Comparison of ENCODE assay signal across 14 cellular contexts in genomic region chr9:8816361-8816760, GRCh38.
DNase-seq lines count a peak whose midpoint lies in the region; ATAC-seq and TF ChIP-seq lines count a peak whose summit lies in the region.
"Had no signal": no experiment of that assay in that cellular context is flagged by ENCODE, and none has a peak within 500 bp of the region (broad histone marks: within the 10 kb centered on the region; RNA-seq: fewer than 3 reads in every experiment).

No MANE protein-coding gene starts in this region.

- CTCF ChIA-PET in CD8-positive, alpha-beta T cell (lab: Charles Lee), result no interaction called here
- CTCF ChIA-PET in CD4-positive, alpha-beta T cell (lab: Charles Lee), result no interaction called here

- no peak for TF ChIP-seq CTCF in H9 (conservative IDR thresholded peaks at IDR 0.05)
- no peak for TF ChIP-seq CTCF in psoas muscle (IDR thresholded peaks at IDR 0.05)
- no peak for TF ChIP-seq CTCF in CD8-positive, alpha-beta T cell (IDR thresholded peaks at IDR 0.05)
- no peak for TF ChIP-seq CTCF in CD4-positive, alpha-beta T cell (IDR thresholded peaks at IDR 0.05)

- WGBS in H9 (ENCODE audit: extremely low coverage, insufficient read length, low lambda C conversion rate), result no CpG with 5 or more reads among the region's 2 CpGs
- whole genome bisulfite sequencing in psoas muscle, 3 donors, result 37 to 44% (median 43%) methylated on average over 2 of the region's 2 CpGs

- no peaks in the 10 kb centered on the region for H3K23me2 ChIP-seq in H9 (ENCODE audit: insufficient read length, low read depth, low read length, poor library complexity, severe bottlenecking)

- H3K9me3 ChIP-seq in H9 (ENCODE audit: control insufficient read depth, low read depth, low read length), result no peaks in the 10 kb centered on the region
- no peaks in the 10 kb centered on the region for H3K9me3 ChIP-seq in psoas muscle
- no peaks in the 10 kb centered on the region for H3K9me3 ChIP-seq in CD8-positive, alpha-beta T cell (ENCODE audit: low read length)
- no peaks in the 10 kb centered on the region for H3K9me3 ChIP-seq in CD4-positive, alpha-beta T cell (ENCODE audit: control insufficient read depth, low read length)

- H3K4me3 ChIP-seq in psoas muscle, result no peak overlapping the region
- no peak overlapping the region for H3K4me3 ChIP-seq in CD8-positive, alpha-beta T cell (ENCODE audit: low read depth, low read length)

- H3K18ac ChIP-seq in H9 (ENCODE audit: insufficient read length, low read depth, low read length), result no peak overlapping the region

- no peak overlapping the region for H2AFZ ChIP-seq in H9 (ENCODE audit: low read length)

- H3K4me3 Mint-ChIP-seq in H9, result no peak overlapping the region
- no peak overlapping the region for H3K4me3 Mint-ChIP-seq in CD8-positive, alpha-beta T cell
- no peak overlapping the region for H3K4me3 Mint-ChIP-seq in CD4-positive, alpha-beta T cell
- H3K4me3 Mint-ChIP-seq: activated T-cell treated with anti-CD3 and anti-CD28 coated beads, Interleukin-2, amount 50 U/mL, for 24 hours; natural killer cell had no signal

- no peaks in the 10 kb centered on the region for H3K36me3 ChIP-seq in psoas muscle (ENCODE audit: insufficient read depth in 1 of 2, low read depth in 1 of 2)
- no peaks in the 10 kb centered on the region for H3K36me3 ChIP-seq in CD8-positive, alpha-beta T cell (ENCODE audit: insufficient read depth, low read length)

- H3K9ac ChIP-seq in H9 (ENCODE audit: extremely low read depth, insufficient read length, low read length), result no peak overlapping the region

- H3K4ac ChIP-seq in H9 (ENCODE audit: low read depth, low read length), result no peak overlapping the region

- H2BK120ac ChIP-seq in H9 (ENCODE audit: low read depth, low read length, poor library complexity, severe bottlenecking), result no peak overlapping the region

- H4K5ac ChIP-seq in H9 (ENCODE audit: insufficient read length, low read depth, low read length), result no peak overlapping the region

- H3K79me1 ChIP-seq in H9 (ENCODE audit: insufficient read depth, low read depth, low read length, poor library complexity, severe bottlenecking), result no peaks in the 10 kb centered on the region

- POLR2A ChIA-PET in CD8-positive, alpha-beta T cell (lab: Charles Lee), result no interaction called here
- POLR2A ChIA-PET in CD4-positive, alpha-beta T cell (lab: Charles Lee), result no interaction called here

- no peak overlapping the region for H2BK5ac ChIP-seq in H9 (ENCODE audit: insufficient read length, low read length)

- no peak overlapping the region for H3K23ac ChIP-seq in H9 (ENCODE audit: insufficient read length, low read depth, low read length)

- peaks cover 24 to 30% of the 10 kb centered on the region in 2 experiments for H3K4me1 Mint-ChIP-seq in H9
- no peaks in the 10 kb centered on the region for H3K4me1 Mint-ChIP-seq in CD8-positive, alpha-beta T cell (ENCODE audit: low read depth)
- no peaks in the 10 kb centered on the region for H3K4me1 Mint-ChIP-seq in CD4-positive, alpha-beta T cell (ENCODE audit: low read depth)
- H3K4me1 Mint-ChIP-seq: natural killer cell had no signal

- no peaks in the 10 kb centered on the region for H3K27me3 Mint-ChIP-seq in H9 (ENCODE audit: low read depth)
- no peaks in the 10 kb centered on the region for H3K27me3 Mint-ChIP-seq in CD8-positive, alpha-beta T cell (ENCODE audit: low read depth)
- no peaks in the 10 kb centered on the region for H3K27me3 Mint-ChIP-seq in CD4-positive, alpha-beta T cell
- H3K27me3 Mint-ChIP-seq: activated T-cell treated with anti-CD3 and anti-CD28 coated beads, Interleukin-2, amount 50 U/mL, for 24 hours had no signal

- H4K8ac ChIP-seq in H9 (replicated peaks; ENCODE audit: insufficient read length, low read depth, low read length), result no peak overlapping the region

- no peaks in the 10 kb centered on the region for H3K79me2 ChIP-seq in H9 (ENCODE audit: insufficient read depth, low read length)

- DNase-seq in Ammon's horn (ENCODE audit: low spot score) (peak; percentile 28), H9 (no peak), NCI-H69 (lab: John Stamatoyannopoulos, UW) (peak; percentile 95), iPS DF 19.7 (ENCODE audit: low read depth, low spot score) (peak; percentile 35), psoas muscle (no peak), T1000 (lab: John Stamatoyannopoulos, UW) (no peak)
- no peak for DNase-seq in CD8-positive, alpha-beta T cell
- no peak for DNase-seq in CD4-positive, alpha-beta T cell
- DNase-seq: activated T-cell treated with anti-CD3 and anti-CD28 coated beads, Interleukin-2, amount 50 U/mL, for 24 hours; amniotic stem cell; foreskin keratinocyte; left colon; natural killer cell; stimulated activated naive CD4-positive, alpha-beta T cell treated with Interleukin-2 at 50 U/mL for 16 hours had no signal

- H2AK5ac ChIP-seq in H9 (ENCODE audit: insufficient read length, low read length), result no peak overlapping the region

- H3K56ac ChIP-seq in H9 (ENCODE audit: insufficient read length, low read depth, low read length), result no peak overlapping the region

- no peak overlapping the region for H3K4me2 ChIP-seq in H9 (ENCODE audit: insufficient read depth, insufficient read length, low read length)

- H3K4me1 ChIP-seq in H9 (ENCODE audit: insufficient read depth, low read length) (no peaks in the 10 kb centered on the region; the same call in 1 of the 2 replicates), psoas muscle (no peaks in the 10 kb centered on the region)
- H3K4me1 ChIP-seq in CD8-positive, alpha-beta T cell (ENCODE audit: insufficient read depth, low read length), result no peaks in the 10 kb centered on the region
- H3K4me1 ChIP-seq: foreskin keratinocyte had no signal

- no peak overlapping the region for H3K27ac ChIP-seq in H9 (ENCODE audit: insufficient read length, low read depth, low read length)
- H3K27ac ChIP-seq in psoas muscle, result no peak overlapping the region
- H3K27ac ChIP-seq in CD8-positive, alpha-beta T cell (ENCODE audit: low read depth, low read length), result no peak overlapping the region
- H3K27ac ChIP-seq in CD4-positive, alpha-beta T cell (ENCODE audit: low read depth, low read length), result no peak overlapping the region
- H3K27ac ChIP-seq: foreskin keratinocyte had no signal

- H4K20me1 ChIP-seq in H9 (ENCODE audit: control insufficient read depth, insufficient read depth, insufficient read length), result no peaks in the 10 kb centered on the region

- H3K27me3 ChIP-seq in H9 (ENCODE audit: insufficient read depth, low read length), result no peaks in the 10 kb centered on the region
- H3K27me3 ChIP-seq in psoas muscle (ENCODE audit: insufficient read depth in 3 of 3, low read length in 2 of 3), result no peaks in the 10 kb centered on the region
- H3K27me3 ChIP-seq in CD8-positive, alpha-beta T cell (ENCODE audit: insufficient read depth, low read length), result no peaks in the 10 kb centered on the region
- H3K27me3 ChIP-seq in CD4-positive, alpha-beta T cell (ENCODE audit: control insufficient read depth, insufficient read depth, low read length), result no peaks in the 10 kb centered on the region
- H3K27me3 ChIP-seq: foreskin keratinocyte had no signal

- no peak overlapping the region for H3K14ac ChIP-seq in H9 (ENCODE audit: insufficient read depth, low read length)

- H3K9me3 Mint-ChIP-seq in H9, result no peaks in the 10 kb centered on the region
- no peaks in the 10 kb centered on the region for H3K9me3 Mint-ChIP-seq in CD8-positive, alpha-beta T cell
- no peaks in the 10 kb centered on the region for H3K9me3 Mint-ChIP-seq in CD4-positive, alpha-beta T cell
- H3K9me3 Mint-ChIP-seq: activated T-cell treated with anti-CD3 and anti-CD28 coated beads, Interleukin-2, amount 50 U/mL, for 24 hours had no signal

- H3K36me3 Mint-ChIP-seq in H9 (ENCODE audit: insufficient read depth in 1 of 3, low read depth in 3 of 3), result no peaks in the 10 kb centered on the region
- H3K36me3 Mint-ChIP-seq in CD8-positive, alpha-beta T cell, result no peaks in the 10 kb centered on the region
- no peaks in the 10 kb centered on the region for H3K36me3 Mint-ChIP-seq in CD4-positive, alpha-beta T cell (ENCODE audit: low read depth)
- H3K36me3 Mint-ChIP-seq: natural killer cell had no signal

- H3K27ac Mint-ChIP-seq in H9, result peak overlapping the region in 2 of 3 experiments; percentile 59 to 64; a peak in 4 of 7 replicates
- H3K27ac Mint-ChIP-seq in CD8-positive, alpha-beta T cell, result no peak overlapping the region
- H3K27ac Mint-ChIP-seq in CD4-positive, alpha-beta T cell, result no peak overlapping the region
- H3K27ac Mint-ChIP-seq: activated T-cell treated with anti-CD3 and anti-CD28 coated beads, Interleukin-2, amount 50 U/mL, for 24 hours; natural killer cell had no signal

- H2BK20ac ChIP-seq in H9 (ENCODE audit: low read depth, low read length, poor library complexity, severe bottlenecking), result no peak overlapping the region

- H2BK12ac ChIP-seq in H9 (ENCODE audit: insufficient read length, low read depth, low read length), result no peak overlapping the region

- H4K91ac ChIP-seq in H9 (ENCODE audit: insufficient read length, low read depth, low read length), result no peak overlapping the region

- intact Hi-C loops in psoas muscle (cut with DNase I), result no loop called here
- intact Hi-C loops in CD8-positive, alpha-beta T cell (cut with DNase I, micrococcal nuclease), result no loop called here
- intact Hi-C loops in CD4-positive, alpha-beta T cell (cut with DNase I, micrococcal nuclease), result no loop called here

- no peak for ATAC-seq in psoas muscle
- no peak for ATAC-seq in CD8-positive, alpha-beta T cell
- no peak for ATAC-seq in CD4-positive, alpha-beta T cell (ENCODE audit: poor library complexity)
- ATAC-seq: foreskin keratinocyte, left colon, natural killer cell had no signal

- H2BK15ac ChIP-seq in H9 (ENCODE audit: low read depth, low read length), result no peak overlapping the region

- H3T11ph ChIP-seq in H9 (ENCODE audit: low read length), result no peak overlapping the region

Comparison
In these comparisons a context has a peak if more than half of its experiments do, and no peak if none do; other contexts are left out.
1. DNase-seq: peak in Ammon's horn (single experiment), NCI-H69 (single experiment) and iPS DF 19.7 (single experiment); none in H9 (single experiment), psoas muscle (0 of 2), CD8-positive, alpha-beta T cell (0 of 7), T1000 (single experiment) and CD4-positive, alpha-beta T cell (0 of 10).
2. H3K27ac Mint-ChIP-seq: peak in H9 (2 of 3); none in CD8-positive, alpha-beta T cell (single experiment) and CD4-positive, alpha-beta T cell (single experiment).